ENCODE assay signal across 30 cellular contexts in genomic region chr5:106163233-106163632, GRCh38.
DNase-seq lines count a peak whose midpoint lies in the region; FAIRE-seq and TF ChIP-seq lines count a peak whose summit lies in the region.
"Had no signal": no experiment of that assay in that cellular context is flagged by ENCODE, and none has a peak within 500 bp of the region (broad histone marks: within the 10 kb centered on the region; RNA-seq: fewer than 3 reads in every experiment).

No MANE protein-coding gene starts in this region.

- H3K4me3 ChIP-seq in kidney (ENCODE audit: low read length in 2 of 2) = no peak overlapping the region
- H3K4me3 ChIP-seq: A549; BLaER1; BLaER1 treated with 17β-estradiol and CSF1 and Interleukin-3, amounts not matched to agents 10 nM and 100 nM had no signal

- no peaks in the 10 kb centered on the region for H3K36me3 ChIP-seq in kidney (ENCODE audit: control insufficient read depth in 1 of 2, insufficient read depth in 2 of 2, low read length in 2 of 2)
- H3K36me3 ChIP-seq: BE2C; BLaER1; BLaER1 treated with 17β-estradiol and CSF1 and Interleukin-3, amounts not matched to agents 10 nM and 100 nM had no signal

- FAIRE-seq in kidney (lab: Jason Lieb, UNC) = no peak
- FAIRE-seq: A204.1, A549, D721Med had no signal

- H3K27ac ChIP-seq in kidney (ENCODE audit: low read depth in 2 of 2, low read length in 2 of 2) = no peak overlapping the region
- H3K27ac ChIP-seq: 22Rv1; A549; BLaER1; BLaER1 treated with 17β-estradiol and CSF1 and Interleukin-3, amounts not matched to agents 10 nM and 100 nM; C4-2B had no signal

- H3K9ac ChIP-seq in kidney (ENCODE audit: low read length in 2 of 2) = no peak overlapping the region
- H3K9ac ChIP-seq: BLaER1; BLaER1 treated with 17β-estradiol and CSF1 and Interleukin-3, amounts not matched to agents 10 nM and 100 nM had no signal

- intact Hi-C loops in kidney (cut with DNase I) = no loop called here
- intact Hi-C loops in posterior vena cava (cut with DNase I) = no loop called here

- H3K9me3 ChIP-seq in kidney (ENCODE audit: control insufficient read depth in 1 of 2, low read length in 2 of 2) = no peaks in the 10 kb centered on the region
- H3K9me3 ChIP-seq: A549; BE2C; BLaER1; BLaER1 treated with 17β-estradiol and CSF1 and Interleukin-3, amounts not matched to agents 10 nM and 100 nM; Caco-2 had no signal

- peak; percentile 29 for DNase-seq in kidney
- DNase-seq in posterior vena cava (ENCODE audit: low spot score) = peak; percentile 57
- DNase-seq in GOT3 (lab: John Stamatoyannopoulos, UW) = no peak
- no peak for DNase-seq in H4 (ENCODE audit: low spot score)
- DNase-seq: 8988T; ACHN; AML-193; BE2C; C1 segment of cervical spinal cord; Caco-2; Calu3; CD4-positive, alpha-beta memory T cell; CD4-positive, CD25-positive, alpha-beta regulatory T cell; CD8-positive, alpha-beta memory T cell; CD8-positive, alpha-beta T cell; COR-L47; DMS 273 treated with DMSO at 0.1 percent for 48 hours; DMS153; DMS53; DMS79; DMS79 treated with DMSO at 0.1 percent for 48 hours; DND-41; EL had no signal

- H3K4me1 ChIP-seq in kidney (ENCODE audit: control insufficient read depth in 1 of 2, insufficient read depth in 1 of 2, low read depth in 1 of 2, low read length in 2 of 2) = no peaks in the 10 kb centered on the region
- H3K4me1 ChIP-seq: A549; BE2C; BLaER1; BLaER1 treated with 17β-estradiol and CSF1 and Interleukin-3, amounts not matched to agents 10 nM and 100 nM; Caco-2 had no signal

- TF ChIP-seq CTCF in kidney (IDR thresholded peaks at IDR 0.05; ENCODE audit: borderline replicate concordance, extremely low read depth, insufficient read depth) = no peak

Comparison
In these comparisons a context has a peak if more than half of its experiments do, and no peak if none do; other contexts are left out.
1. DNase-seq: peak in kidney (single experiment) and posterior vena cava (single experiment); none in GOT3 (single experiment) and H4 (single experiment).